ENCODE assay signal across 8 cellular contexts in the genomic region with DNA sequence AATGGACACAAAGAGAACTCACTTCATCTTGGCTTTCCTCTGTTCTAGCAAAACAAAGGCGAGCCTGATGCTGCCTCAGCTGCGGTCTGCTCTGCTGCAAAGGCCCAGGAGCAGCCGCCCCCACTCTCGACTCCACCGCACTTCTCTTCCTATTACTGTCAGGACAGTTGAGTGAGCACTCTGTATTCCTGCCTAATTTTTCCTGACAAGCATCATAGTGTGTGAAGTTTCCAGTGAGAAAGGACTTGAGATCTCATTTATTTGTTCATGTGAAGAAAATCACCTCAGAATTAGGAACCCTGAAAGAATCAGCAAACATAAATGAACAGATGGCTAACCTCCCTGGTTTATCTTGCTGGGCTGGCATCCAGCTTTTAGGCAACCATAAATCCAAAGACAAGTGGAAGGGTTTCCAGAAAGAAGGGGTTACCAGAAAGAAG. TPM values are rescaled to one million over a fixed set of nuclear protein-coding genes. Genes with fewer than 3 reads are reported as not detected.
DNase-seq lines count a peak whose midpoint lies in the region; ATAC-seq and TF ChIP-seq lines count a peak whose summit lies in the region.

No MANE protein-coding gene starts in this region.

- H3K9me2 ChIP-seq in hepatocyte (replicated peaks; ENCODE audit: insufficient read depth) = no peaks in the 10 kb centered on the region

- WGBS in adrenal gland, 4 donors = 35 to 50% (median 41%) methylated on average over 5 of the region's 5 CpGs
- WGBS in hepatocyte (ENCODE audit: low lambda C conversion rate, missing lambda C conversion rate) = 13% methylated on average over 5 of the region's 5 CpGs

- H3K4me2 ChIP-seq in hepatocyte = peak overlapping the region; percentile 63

- no peaks in the 10 kb centered on the region for H3K27me3 ChIP-seq in adrenal gland
- no peaks in the 10 kb centered on the region for H3K27me3 ChIP-seq in hepatocyte

- peak; percentile 96 for DNase-seq in COLO829 (ENCODE audit: low spot score)
- peak; percentile 84 for DNase-seq in NCI-H2107 treated with DMSO at 0.1 percent for 48 hours (lab: John Stamatoyannopoulos, UW; ENCODE audit: unreplicated experiment)
- peak in 5 of 7 donors; percentile 39 to 73 (median 56) for DNase-seq in adrenal gland
- DNase-seq in hepatocyte (ENCODE audit: low spot score) = peak; percentile 62
- no peak for DNase-seq in cortex of kidney (lab: John Stamatoyannopoulos, UW)

- no peak for TF ChIP-seq POLR2A in adrenal gland (IDR thresholded peaks at IDR 0.05)

- H4K20me1 ChIP-seq in hepatocyte (ENCODE audit: insufficient read depth, poor library complexity, severe bottlenecking) = peaks cover 4% of the 10 kb centered on the region

- no peak overlapping the region for H2AFZ ChIP-seq in hepatocyte

- no peak for ATAC-seq in GM19397 (IDR thresholded peaks at IDR 0.05; ENCODE audit: unreplicated experiment)

- intact Hi-C loops in adrenal gland (cut with DNase I) = loop anchor here in 1 of 2 donors (10.0 kb wide), 1 partner anchor 107 kb away; the partner anchor contains the start of gene STBD1

- peaks cover 86% of the 10 kb centered on the region for H3K79me2 ChIP-seq in hepatocyte

- CTCF ChIA-PET in HEK293 (lab: Yijun Ruan, JAX) = interaction anchor here (0.6 to 1.9 kb wide), 2 partner anchors 18 to 27 kb away, joined by 4 to 8 read pairs; no protein-coding TSS in a partner anchor

- POLR2A ChIA-PET in HEK293 (lab: Yijun Ruan, JAX) = no interaction called here

- H3K9me3 ChIP-seq in HEK293 (ENCODE audit: control insufficient read depth, insufficient read depth, low read depth, low read length) = no peaks in the 10 kb centered on the region
- no peaks in the 10 kb centered on the region for H3K9me3 ChIP-seq in adrenal gland (replicated peaks in 1 of 3)
- H3K9me3 ChIP-seq in hepatocyte (ENCODE audit: low read depth) = no peaks in the 10 kb centered on the region

- H3K4me1 ChIP-seq in HEK293 (ENCODE audit: control insufficient read depth, insufficient read depth, low read length) (no peaks in the 10 kb centered on the region; the same call in 1 of the 2 replicates), adrenal gland (replicated peaks in 1 of 2) (peaks cover 33 to 87% of the 10 kb centered on the region in 2 donors), hepatocyte (ENCODE audit: insufficient read depth) (peaks cover 71% of the 10 kb centered on the region)

- H3K27ac ChIP-seq in HEK293 (ENCODE audit: extremely low read depth, low read depth, low read length) (peak overlapping the region; percentile 56), adrenal gland (peak overlapping the region; percentile 51 to 78 (median 68)), hepatocyte (peak overlapping the region; percentile 74), skin epidermis (peak overlapping the region in 20 of 21 experiments; percentile 2 to 83 (median 69))

- H3K4me3 ChIP-seq in HEK293 (ENCODE audit: low read depth, low read length) (no peak overlapping the region), adrenal gland (peak overlapping the region in 1 of 4 donors; percentile 14), hepatocyte (no peak overlapping the region), skin epidermis (no peak overlapping the region)

- H3K36me3 ChIP-seq in HEK293 (ENCODE audit: control insufficient read depth in 2 of 2, insufficient read depth in 1 of 2, low read length in 2 of 2) = peaks cover 0 to 28% of the 10 kb centered on the region in 2 experiments; a peak in 1 of 3 replicates
- peaks cover 0 to 10% of the 10 kb centered on the region in 2 donors for H3K36me3 ChIP-seq in adrenal gland (replicated peaks in 1 of 2)
- no peaks in the 10 kb centered on the region for H3K36me3 ChIP-seq in hepatocyte (replicated peaks; ENCODE audit: insufficient read depth, low read depth)

- TF ChIP-seq CTCF in HEK293 (tag by site-specific recombination; IDR thresholded peaks at IDR 0.05) = no peak
- no peak for TF ChIP-seq CTCF in adrenal gland (IDR thresholded peaks at IDR 0.05)
- no peak for TF ChIP-seq CTCF in hepatocyte (IDR thresholded peaks at IDR 0.05; ENCODE audit: poor library complexity)

TF ChIP-seq in HEK293, 187 proteins besides CTCF, POLR2A, EP300 and RAD21:
- TF ChIP-seq ZNF335 (tag by site-specific recombination; conservative IDR thresholded peaks at IDR 0.05) (0 out of 2 replicates have a peak, but pooled peaks have one; percentile 52), ZBTB20 (tag by site-specific recombination; IDR thresholded peaks at IDR 0.05) (peak; percentile 74), ZSCAN4 (tag by site-specific recombination; IDR thresholded peaks at IDR 0.05) (no peak)

RNA-seq across cellular contexts. Expression of gene SCARB2, which starts 15.6 kb away (rescaled TPM):
- total RNA-seq in adrenal gland (100 to 1,000 TPM; 119 to 179 (median 139) TPM), hepatocyte (244 and 246 TPM in 2 replicates)
- polyA plus RNA-seq in adrenal gland (100 to 1,000 TPM in 1 of 3 donors, 10 to 100 TPM in 2; 41.5 to 117 (median 82.9) TPM), hepatocyte (85.8 and 131 TPM in 2 replicates)

RNA-seq across cellular contexts. Expression of gene NUP54, which starts 49.8 kb away (rescaled TPM):
- 10 to 100 TPM; 10.8 to 37.7 (median 22.8) TPM for total RNA-seq in adrenal gland
- polyA plus RNA-seq in adrenal gland = 10 to 100 TPM; 19.5 to 22.0 (median 21.6) TPM
- total RNA-seq in hepatocyte = 40.9 and 43.3 TPM in 2 replicates
- polyA plus RNA-seq in hepatocyte = 20.6 and 31.1 TPM in 2 replicates

RNA-seq across cellular contexts. Expression of gene FAM47E, which starts 53.5 kb away (rescaled TPM):
- total RNA-seq in adrenal gland (1 to 10 TPM; 2.8 to 8.0 (median 4.7) TPM), hepatocyte (5.9 and 9.3 TPM in 2 replicates)
- polyA plus RNA-seq in adrenal gland (10 to 100 TPM in 1 of 3 donors, 1 to 10 TPM in 2; 6.9 to 23.8 (median 7.7) TPM), hepatocyte (8.9 and 11.1 TPM in 2 replicates)
